24 cellular contexts compared by ENCODE assay signal in genomic region chr6:30963641-30964040, GRCh38. TPM values are rescaled to one million over a fixed set of nuclear protein-coding genes. Genes with fewer than 3 reads are reported as not detected.
A peak's percentile ranks its signal among the peaks of the same experiment; 100 is the strongest.
DNase-seq lines count a peak whose midpoint lies in the region; FAIRE-seq and TF ChIP-seq lines count a peak whose summit lies in the region.
"Had no signal": no experiment of that assay in that cellular context is flagged by ENCODE, and none has a peak within 500 bp of the region (broad histone marks: within the 10 kb centered on the region; RNA-seq: fewer than 3 reads in every experiment).

No MANE protein-coding gene starts in this region.

- TF ChIP-seq EP300 in ovary (IDR thresholded peaks at IDR 0.05): no peak

- H3K79me2 ChIP-seq in MM.1S (ENCODE audit: low read length): no peaks in the 10 kb centered on the region

- no peaks in the 10 kb centered on the region for H3K36me3 ChIP-seq in MM.1S (replicated peaks; ENCODE audit: insufficient read depth, low read length)
- H3K36me3 ChIP-seq in ovary: no peaks in the 10 kb centered on the region
- H3K36me3 ChIP-seq: gastrocnemius medialis, left ventricle myocardium inferior, WERI-Rb-1 had no signal

- intact Hi-C loops in ovary (cut with DNase I): no loop called here

- H3K27ac ChIP-seq in MM.1S (ENCODE audit: low read length) (peak overlapping the region; percentile 15; the same call in 1 of the 2 replicates), ovary (no peak overlapping the region)
- H3K27ac ChIP-seq: C4-2B, gastrocnemius medialis, left ventricle myocardium inferior, testis, WERI-Rb-1 had no signal

- H3K9ac ChIP-seq in MM.1S (ENCODE audit: low read length): no peak overlapping the region

- no peaks in the 10 kb centered on the region for H3K9me3 ChIP-seq in MM.1S (replicated peaks; ENCODE audit: insufficient read depth, low read length)
- H3K9me3 ChIP-seq in ovary: no peaks in the 10 kb centered on the region
- H3K9me3 ChIP-seq: gastrocnemius medialis, left ventricle myocardium inferior, testis had no signal

- no peaks in the 10 kb centered on the region for H3F3A ChIP-seq in MM.1S (ENCODE audit: insufficient read depth, low read length)

- H2AFZ ChIP-seq in MM.1S (ENCODE audit: low read length): no peak overlapping the region

- peaks cover 8% of the 10 kb centered on the region; the same call in 1 of the 2 replicates for H3K4me1 ChIP-seq in MM.1S (ENCODE audit: low read length)
- no peaks in the 10 kb centered on the region for H3K4me1 ChIP-seq in ovary (ENCODE audit: insufficient read depth)
- H3K4me1 ChIP-seq: gastrocnemius medialis, left ventricle myocardium inferior, testis had no signal

- no peaks in the 10 kb centered on the region for H3K9me2 ChIP-seq in MM.1S (replicated peaks; ENCODE audit: insufficient read depth, low read length)

- DNase-seq in AG08395 (ENCODE audit: low spot score) (peak; percentile 19), MM.1S (no peak), astrocyte of the cerebellum (ENCODE audit: low read depth) (peak; percentile 26), NCI-H748 treated with DMSO at 0.1 percent for 48 hours (lab: John Stamatoyannopoulos, UW) (no peak), ovary (no peak), NCI-H82 treated with DMSO at 0.1 percent for 48 hours (lab: John Stamatoyannopoulos, UW; ENCODE audit: unreplicated experiment) (no peak)
- no peak for DNase-seq in activated CD8-positive, alpha-beta memory T cell treated with anti-CD3 and anti-CD28 coated beads, Interleukin-2, amount 50 U/mL, for 48 hours
- DNase-seq: activated T-cell treated with anti-CD3 and anti-CD28 coated beads, Interleukin-2, amount 50 U/mL, for 24 hours; DMS 273 treated with DMSO at 0.1 percent for 48 hours; gastrocnemius medialis; GF-D8; left ventricle myocardium inferior; NCI-H2029; NCI-H446; SHP77; T-helper 17 cell; testis; WERI-Rb-1 had no signal

- no peak for TF ChIP-seq CTCF in MM.1S (IDR thresholded peaks at IDR 0.05; ENCODE audit: low read length)
- no peak for TF ChIP-seq CTCF in astrocyte of the cerebellum (IDR thresholded peaks at IDR 0.05; ENCODE audit: low read depth, low read length, missing control alignments)
- TF ChIP-seq CTCF in ovary (IDR thresholded peaks at IDR 0.05): no peak

- H4K20me1 ChIP-seq in MM.1S (ENCODE audit: insufficient read depth, low read length): no peaks in the 10 kb centered on the region

- H3K4me3 ChIP-seq in MM.1S (ENCODE audit: low read length) (no peak overlapping the region), astrocyte of the cerebellum (ENCODE audit: low read depth, low read length) (no peak overlapping the region), ovary (no peak overlapping the region)
- H3K4me3 ChIP-seq: gastrocnemius medialis, GM12878, left ventricle myocardium inferior, testis had no signal

- 68 to 72% (median 71%) methylated on average over 6 of the region's 6 CpGs for WGBS in ovary, 3 donors

- no peak for TF ChIP-seq POLR2A in ovary (IDR thresholded peaks at IDR 0.05)

- no peaks in the 10 kb centered on the region for H3K27me3 ChIP-seq in MM.1S (replicated peaks; ENCODE audit: insufficient read depth, low read length)
- no peaks in the 10 kb centered on the region for H3K27me3 ChIP-seq in ovary
- H3K27me3 ChIP-seq: gastrocnemius medialis, testis had no signal

- no peak overlapping the region for H3K4me2 ChIP-seq in MM.1S (ENCODE audit: low read depth, low read length)

- FAIRE-seq in islet of Langerhans (lab: Jason Lieb, UNC): peak; percentile 56
- FAIRE-seq: GM12878, GM19239 had no signal

- in situ Hi-C loops in astrocyte of the cerebellum (cut with HindIII; ENCODE audit: low sequenced_read_pairs): no loop called here

RNA-seq across cellular contexts. Expression of gene MUC21, which starts 19.9 kb away (rescaled TPM):
- total RNA-seq in ovary: not detected
- polyA plus RNA-seq in ovary: not detected
- total RNA-seq: gastrocnemius medialis, GM12878, H4, left ventricle myocardium inferior, mononuclear cell, T-helper 17 cell, testis had no signal

RNA-seq across cellular contexts. Expression of gene MUCL3, which starts 22.9 kb away (rescaled TPM):
- under 1 TPM in 1 of 7 donors, not detected in 6; under 0.01 TPM for total RNA-seq in ovary
- not detected for polyA plus RNA-seq in ovary
- total RNA-seq: gastrocnemius medialis, H4, left ventricle myocardium inferior, mononuclear cell, T-helper 17 cell had no signal

RNA-seq across cellular contexts. Expression of gene SFTA2, which starts 31.7 kb away (rescaled TPM):
- 1 to 10 TPM in 1 of 7 donors, under 1 TPM in 2, not detected in 4; 0.80 to 3.1 (median 0.82) TPM for total RNA-seq in ovary
- polyA plus RNA-seq in ovary: not detected
- total RNA-seq: gastrocnemius medialis, H4, left ventricle myocardium inferior, mononuclear cell, T-helper 17 cell, testis had no signal

RNA-seq across cellular contexts. Expression of gene MUC22, which starts 46.6 kb away (rescaled TPM):
- not detected for total RNA-seq in ovary
- polyA plus RNA-seq in ovary: not detected
- total RNA-seq: H4, mononuclear cell, T-helper 17 cell had no signal

RNA-seq across cellular contexts. Expression of gene VARS2, which starts 49.6 kb away (rescaled TPM):
- 10 to 100 TPM in 6 of 7 donors, 1 to 10 TPM in 1; 6.7 to 32.3 (median 19.8) TPM for total RNA-seq in ovary
- 10 to 100 TPM; 17.0 to 23.4 TPM for polyA plus RNA-seq in ovary

Comparison
In these comparisons a context has a peak if more than half of its experiments do, and no peak if none do; other contexts are left out.
1. DNase-seq: peak in AG08395 (single experiment) and astrocyte of the cerebellum (single experiment); none in MM.1S (single experiment), activated CD8-positive, alpha-beta memory T cell treated with anti-CD3 and anti-CD28 coated beads, Interleukin-2, amount 50 U/mL, for 48 hours (single experiment), NCI-H748 treated with DMSO at 0.1 percent for 48 hours (single experiment), ovary (0 of 5) and NCI-H82 treated with DMSO at 0.1 percent for 48 hours (single experiment).